13 cellular contexts compared by ENCODE assay signal in the genomic region with DNA sequence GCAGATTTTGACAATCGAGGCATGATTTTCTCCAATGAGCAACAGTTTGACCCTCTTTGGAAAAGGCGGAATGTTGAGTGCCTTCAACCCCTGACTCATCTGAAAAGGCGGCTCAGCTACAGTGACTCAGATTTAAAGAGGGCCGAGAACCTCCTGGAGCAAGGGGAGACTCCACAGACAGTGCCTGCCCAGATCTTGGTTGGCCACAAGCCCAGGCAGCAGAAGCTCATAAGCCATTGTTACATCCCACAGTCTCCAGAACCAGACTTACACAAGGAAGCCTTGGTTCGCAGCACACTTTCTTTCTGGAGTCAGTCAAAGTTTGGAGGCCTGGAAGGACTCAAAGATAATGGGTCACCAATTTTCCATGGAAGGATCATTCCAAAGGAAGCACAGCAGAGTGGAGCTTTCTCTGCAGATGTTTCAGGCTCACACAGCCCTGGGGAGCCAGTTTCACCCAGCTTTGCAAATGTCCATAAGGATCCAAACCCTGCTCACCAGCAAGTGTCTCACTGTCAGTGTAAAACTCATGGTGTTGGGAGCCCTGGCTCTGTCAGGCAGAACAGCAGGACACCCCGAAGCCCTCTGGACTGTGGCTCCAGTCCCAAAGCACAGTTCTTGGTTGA. TPM values are rescaled to one million over a fixed set of nuclear protein-coding genes. Genes with fewer than 3 reads are reported as not detected.
A peak's percentile ranks its signal among the peaks of the same experiment; 100 is the strongest.
DNase-seq lines count a peak whose midpoint lies in the region; ATAC-seq and TF ChIP-seq lines count a peak whose summit lies in the region.
"Had no signal": no experiment of that assay in that cellular context is flagged by ENCODE, and none has a peak within 500 bp of the region (broad histone marks: within the 10 kb centered on the region; RNA-seq: fewer than 3 reads in every experiment).

No MANE protein-coding gene starts in this region.

- peak overlapping the region; percentile 56 for H3K56ac ChIP-seq in IMR-90 (ENCODE audit: extremely low read depth, insufficient read depth, low read length)

- no peaks in the 10 kb centered on the region for H3K9me3 Mint-ChIP-seq in activated naive CD4-positive, alpha-beta T cell treated with anti-CD3 and anti-CD28 coated beads, Interleukin-2, amount 10 ng/mL, durations not matched to agents 7 days and 5 days
- H3K9me3 Mint-ChIP-seq: activated CD4-positive, alpha-beta memory T cell treated with anti-CD3 and anti-CD28 coated beads, Interleukin-2, amount 10 ng/mL, durations not matched to agents 7 days and 5 days; activated naive CD4-positive, alpha-beta T cell treated with anti-CD3 and anti-CD28 coated beads for 36 hours; T-cell had no signal

- in situ Hi-C loops in IMR-90 (cut with MboI; ENCODE audit: low sequenced_read_pairs) (no loop called here), mammary epithelial cell (cut with MboI; ENCODE audit: low sequenced_read_pairs in 2 of 2) (no loop called here)

- H2BK20ac ChIP-seq in IMR-90 (ENCODE audit: low read depth, low read length), result peak overlapping the region; percentile 59

- H3K27me3 ChIP-seq in AG04450 (ENCODE audit: control insufficient read depth, insufficient read depth, low read length) (no peaks in the 10 kb centered on the region), IMR-90 (ENCODE audit: control insufficient read depth, insufficient read depth, low read length) (no peaks in the 10 kb centered on the region), mammary epithelial cell (ENCODE audit: insufficient read depth, low read length) (no peaks in the 10 kb centered on the region), left ventricle myocardium inferior (ENCODE audit: low read depth) (no peaks in the 10 kb centered on the region)

- H3K79me1 ChIP-seq in IMR-90 (ENCODE audit: low read depth in 1 of 2, low read length in 2 of 2), result peaks cover 0 to 6% of the 10 kb centered on the region in 2 experiments; a peak in 2 of 4 replicates

- H4K91ac ChIP-seq in IMR-90 (ENCODE audit: insufficient read depth, low read depth, low read length), result peak overlapping the region; percentile 24; the same call in 1 of the 2 replicates

- peak overlapping the region; percentile 47 for H2AK9ac ChIP-seq in IMR-90 (replicated peaks; ENCODE audit: low read depth, low read length, poor library complexity)

- intact Hi-C loops in IMR-90 (cut with micrococcal nuclease), result loop anchor here (2.0 kb wide), 1 partner anchor 23 kb away; no protein-coding TSS in a partner anchor
- intact Hi-C loops in mammary epithelial cell (cut with micrococcal nuclease), result no loop called here
- intact Hi-C loops in left ventricle myocardium inferior (cut with micrococcal nuclease), result no loop called here

- no peaks in the 10 kb centered on the region for H3K79me2 ChIP-seq in mammary epithelial cell (ENCODE audit: insufficient read depth, low read length)

- no peak overlapping the region for H3K4me2 ChIP-seq in IMR-90 (ENCODE audit: low read depth, low read length)
- H3K4me2 ChIP-seq in mammary epithelial cell (ENCODE audit: insufficient read depth, low read depth, low read length), result peak overlapping the region; percentile 55

- H2AK5ac ChIP-seq in IMR-90 (ENCODE audit: low read depth, low read length), result 0 out of 2 replicates have a peak overlapping the region, but pooled peaks have one; percentile 35

- peaks cover 16% of the 10 kb centered on the region for H3K9me1 ChIP-seq in IMR-90 (ENCODE audit: insufficient read depth, low read length)

- peak overlapping the region; percentile 44 for H3K23ac ChIP-seq in IMR-90 (ENCODE audit: low read depth, low read length)

- no peak overlapping the region for H3K4me3 Mint-ChIP-seq in activated naive CD4-positive, alpha-beta T cell treated with anti-CD3 and anti-CD28 coated beads, Interleukin-2, amount 10 ng/mL, durations not matched to agents 7 days and 5 days
- H3K4me3 Mint-ChIP-seq: activated CD4-positive, alpha-beta memory T cell treated with anti-CD3 and anti-CD28 coated beads, Interleukin-2, amount 10 ng/mL, durations not matched to agents 7 days and 5 days; activated naive CD4-positive, alpha-beta T cell treated with anti-CD3 and anti-CD28 coated beads for 36 hours; CD14-positive monocyte; T-cell had no signal

- peak overlapping the region; percentile 49 for H2BK5ac ChIP-seq in IMR-90 (ENCODE audit: low read depth, low read length, poor library complexity, severe bottlenecking)

- no peak overlapping the region for H3K18ac ChIP-seq in IMR-90 (ENCODE audit: low read depth, low read length)

- ATAC-seq in IMR-90 (ENCODE audit: low read depth) (peak; percentile 98), HG02798 (IDR thresholded peaks at IDR 0.05; ENCODE audit: poor library complexity, unreplicated experiment) (no peak), HG03432 (IDR thresholded peaks at IDR 0.05; ENCODE audit: unreplicated experiment) (no peak)
- ATAC-seq: T-cell had no signal

- whole genome bisulfite sequencing in IMR-90 (ENCODE audit: extremely low coverage in 2 of 2, insufficient read length in 1 of 2), 2 experiments, result 95% methylated on average over 3 of the region's 6 CpGs; no CpG with 5 or more reads in 1 of the 2 experiments
- 35% methylated on average over 6 of the region's 6 CpGs for WGBS in mammary epithelial cell (ENCODE audit: low coverage, missing lambda C conversion rate)

- peaks cover 4% of the 10 kb centered on the region for H3K4me1 Mint-ChIP-seq in activated naive CD4-positive, alpha-beta T cell treated with anti-CD3 and anti-CD28 coated beads, Interleukin-2, amount 10 ng/mL, durations not matched to agents 7 days and 5 days
- H3K4me1 Mint-ChIP-seq: CD14-positive monocyte had no signal

- POLR2A ChIA-PET in AG04450 (lab: Yijun Ruan, JAX) (interaction anchor here (0.6 to 1.5 kb wide), 5 partner anchors 13 to 85 kb away, joined by 4 to 12 read pairs (median 5); no protein-coding TSS in a partner anchor), IMR-90 (lab: Charles Lee; ENCODE audit: unreplicated experiment) (no interaction called here)

- H3K4me3 ChIP-seq in AG04450 (ENCODE audit: low read depth, low read length) (no peak overlapping the region), IMR-90 (ENCODE audit: insufficient read depth, low read depth, low read length) (no peak overlapping the region), mammary epithelial cell (replicated peaks in 1 of 3; ENCODE audit: insufficient read depth in 1 of 3, low read depth in 2 of 3, low read length in 3 of 3) (no peak overlapping the region), left ventricle myocardium inferior (no peak overlapping the region)

- peak overlapping the region; percentile 73 for H3K4ac ChIP-seq in IMR-90 (ENCODE audit: low read depth, low read length)

- BruUV-seq in IMR-90 (replicated peaks; lab: Mats Ljungman, UMichigan) (no TSS peak), mammary epithelial cell (replicated peaks; lab: Mats Ljungman, UMichigan) (no TSS peak)

- no peaks in the 10 kb centered on the region for H3K36me3 Mint-ChIP-seq in activated naive CD4-positive, alpha-beta T cell treated with anti-CD3 and anti-CD28 coated beads, Interleukin-2, amount 10 ng/mL, durations not matched to agents 7 days and 5 days

- no peaks in the 10 kb centered on the region for H3K27me3 Mint-ChIP-seq in activated naive CD4-positive, alpha-beta T cell treated with anti-CD3 and anti-CD28 coated beads, Interleukin-2, amount 10 ng/mL, durations not matched to agents 7 days and 5 days
- H3K27me3 Mint-ChIP-seq: activated CD4-positive, alpha-beta memory T cell treated with anti-CD3 and anti-CD28 coated beads, Interleukin-2, amount 10 ng/mL, durations not matched to agents 7 days and 5 days; T-cell had no signal

- H2AFZ ChIP-seq in IMR-90 (replicated peaks; ENCODE audit: low read length, poor library complexity) (peak overlapping the region; percentile 45), mammary epithelial cell (ENCODE audit: low read depth, low read length) (peak overlapping the region; percentile 36)

- H4K20me1 ChIP-seq in IMR-90 (ENCODE audit: insufficient read depth, low read length) (peaks cover 3% of the 10 kb centered on the region; the same call in 1 of the 2 replicates), mammary epithelial cell (ENCODE audit: insufficient read depth, low read length) (no peaks in the 10 kb centered on the region)

- TF ChIP-seq POLR2A in IMR-90 (IDR thresholded peaks at IDR 0.05; ENCODE audit: low read depth, low read length), result no peak

- no peaks in the 10 kb centered on the region for H3K9me3 ChIP-seq in AG04450 (ENCODE audit: control insufficient read depth, insufficient read depth, low read length)
- no peaks in the 10 kb centered on the region for H3K9me3 ChIP-seq in IMR-90 (ENCODE audit: control insufficient read depth, insufficient read depth, low read length)
- H3K9me3 ChIP-seq in mammary epithelial cell (replicated peaks; ENCODE audit: insufficient read depth, low read length), result no peaks in the 10 kb centered on the region
- no peaks in the 10 kb centered on the region for H3K9me3 ChIP-seq in left ventricle myocardium inferior (replicated peaks)

- TF ChIP-seq RAD21 in IMR-90 (IDR thresholded peaks at IDR 0.05; ENCODE audit: low read length), result no peak

- no peak overlapping the region for H3K27ac Mint-ChIP-seq in activated naive CD4-positive, alpha-beta T cell treated with anti-CD3 and anti-CD28 coated beads, Interleukin-2, amount 10 ng/mL, durations not matched to agents 7 days and 5 days
- H3K27ac Mint-ChIP-seq: activated CD4-positive, alpha-beta memory T cell treated with anti-CD3 and anti-CD28 coated beads, Interleukin-2, amount 10 ng/mL, durations not matched to agents 7 days and 5 days; activated naive CD4-positive, alpha-beta T cell treated with anti-CD3 and anti-CD28 coated beads for 36 hours; CD14-positive monocyte; T-cell had no signal

- H3K9ac ChIP-seq in IMR-90 (ENCODE audit: low read depth, low read length), result no peak overlapping the region
- no peak overlapping the region for H3K9ac ChIP-seq in mammary epithelial cell (ENCODE audit: insufficient read depth, low read length)

- peak overlapping the region; percentile 72 for H2BK120ac ChIP-seq in IMR-90 (ENCODE audit: low read depth, low read length)

- dilution Hi-C loops in IMR-90 (cut with HindIII; ENCODE audit: low sequenced_read_pairs, unreplicated experiment), result no loop called here
- dilution Hi-C loops in mammary epithelial cell (cut with HindIII; ENCODE audit: low sequenced_read_pairs), result no loop called here

- peak overlapping the region; percentile 10; the same call in 1 of the 2 replicates for H4K5ac ChIP-seq in IMR-90 (ENCODE audit: low read depth, low read length)

- H2BK15ac ChIP-seq in IMR-90 (ENCODE audit: low read depth, low read length), result peak overlapping the region; percentile 21; the same call in 1 of the 3 replicates

- H3K4me1 ChIP-seq in IMR-90 (ENCODE audit: control insufficient read depth, insufficient read depth, low read length) (peaks cover 4% of the 10 kb centered on the region; the same call in 1 of the 2 replicates), mammary epithelial cell (ENCODE audit: insufficient read depth, low read length) (peaks cover 18% of the 10 kb centered on the region), left ventricle myocardium inferior (no peaks in the 10 kb centered on the region)

- peak; percentile 82 for DNase-seq in AG04450 (ENCODE audit: low read depth, low spot score)
- DNase-seq in IMR-90, result peak; percentile 95
- peak; percentile 88 for DNase-seq in mammary epithelial cell
- peak; percentile 61 for DNase-seq in kidney tubule cell (ENCODE audit: low spot score)
- DNase-seq in activated naive CD4-positive, alpha-beta T cell treated with anti-CD3 and anti-CD28 coated beads, Interleukin-2, amount 10 ng/mL, durations not matched to agents 7 days and 5 days, result no peak
- DNase-seq in left ventricle myocardium inferior, result no peak
- DNase-seq: activated CD4-positive, alpha-beta memory T cell treated with anti-CD3 and anti-CD28 coated beads, Interleukin-2, amount 10 ng/mL, durations not matched to agents 7 days and 5 days; activated naive CD4-positive, alpha-beta T cell treated with anti-CD3 and anti-CD28 coated beads for 36 hours; NCI-H1417; T-cell had no signal

- CTCF ChIA-PET in AG04450 (lab: Charles Lee), result interaction anchor here (0.8 to 1.5 kb wide), 3 partner anchors 12 to 84 kb away, joined by 4 to 6 read pairs (median 4); no protein-coding TSS in a partner anchor
- CTCF ChIA-PET in IMR-90 (lab: Yijun Ruan, JAX), result interaction anchor here (0.7 kb wide), 1 partner anchor 673 kb away, joined by 3 read pairs; no protein-coding TSS in a partner anchor
- CTCF ChIA-PET in mammary epithelial cell (lab: Charles Lee; ENCODE audit: low non-redundant PET), result no interaction called here
- CTCF ChIA-PET in activated naive CD4-positive, alpha-beta T cell treated with anti-CD3 and anti-CD28 coated beads, Interleukin-2, amount 10 ng/mL, durations not matched to agents 7 days and 5 days (lab: Charles Lee), result interaction anchor here (1.1 kb wide), 1 partner anchor 116 kb away, joined by 3 read pairs; no protein-coding TSS in a partner anchor

- TF ChIP-seq CTCF in AG04450 (IDR thresholded peaks at IDR 0.05; ENCODE audit: low read depth, low read length), result no peak
- no peak for TF ChIP-seq CTCF in IMR-90 (conservative IDR thresholded peaks at IDR 0.05; ENCODE audit: low read depth, low read length)
- no peak for TF ChIP-seq CTCF in mammary epithelial cell (conservative IDR thresholded peaks at IDR 0.05 in 1 of 2, IDR thresholded peaks at IDR 0.05 in 1 of 2; ENCODE audit: extremely low read depth in 1 of 2, insufficient read depth in 1 of 2, low read depth in 1 of 2, low read length in 2 of 2)
- TF ChIP-seq CTCF in left ventricle myocardium inferior (IDR thresholded peaks at IDR 0.05; ENCODE audit: borderline replicate concordance), result no peak

- H4K8ac ChIP-seq in IMR-90 (ENCODE audit: low read depth in 2 of 2, low read length in 2 of 2), result peak overlapping the region in 1 of 2 experiments; percentile 39; a peak in 2 of 4 replicates

- peak overlapping the region; percentile 42 for H3K14ac ChIP-seq in IMR-90 (replicated peaks; ENCODE audit: low read depth, low read length)

- H3K36me3 ChIP-seq in IMR-90 (ENCODE audit: control insufficient read depth, insufficient read depth, low read length), result no peaks in the 10 kb centered on the region
- H3K36me3 ChIP-seq in mammary epithelial cell (ENCODE audit: insufficient read depth, low read length), result no peaks in the 10 kb centered on the region
- H3K36me3 ChIP-seq in left ventricle myocardium inferior, result peaks cover 47% of the 10 kb centered on the region

- peak overlapping the region; percentile 57 for H3K27ac ChIP-seq in AG04450 (ENCODE audit: low read depth, low read length)
- no peak overlapping the region; the same call in 1 of the 2 replicates for H3K27ac ChIP-seq in IMR-90 (ENCODE audit: insufficient read depth, low read length)
- no peak overlapping the region for H3K27ac ChIP-seq in mammary epithelial cell (ENCODE audit: insufficient read depth, low read depth, low read length)
- no peak overlapping the region for H3K27ac ChIP-seq in left ventricle myocardium inferior (replicated peaks)

RNA-seq across cellular contexts. Expression of a gene that starts 13.6 kb away (rescaled TPM):
- polyA plus RNA-seq in AG04450 (2011; rRNA removed), result 6.0 and 6.6 TPM in 2 replicates
- 8.6 and 9.3 TPM in 2 replicates for polyA minus RNA-seq in AG04450 (2011; rRNA and poly(A)+ RNA removed)
- total RNA-seq in IMR-90 (2012; rRNA removed), result 6.1 TPM in 2 replicates
- 3.3 and 3.9 TPM in 2 replicates for polyA plus RNA-seq in IMR-90 (2012; rRNA removed)
- polyA plus RNA-seq in IMR-90 (2012; cell fraction: cytosol; rRNA removed), result 1.2 and 1.4 TPM in 2 replicates
- polyA plus RNA-seq in IMR-90 (2012; cell fraction: nucleus; rRNA removed; ENCODE audit: low replicate concordance), result 4.2 and 16.8 TPM in 2 replicates
- total RNA-seq in mammary epithelial cell, result 10 to 100 TPM in 1 of 2 donors, 1 to 10 TPM in 1; 7.5 to 12.8 TPM
- polyA plus RNA-seq in mammary epithelial cell, result 4.1 TPM
- polyA minus RNA-seq in mammary epithelial cell, result 9.8 TPM
- total RNA-seq in left ventricle myocardium inferior, result 7.9 TPM

Comparison
In these comparisons a context has a peak if more than half of its experiments do, and no peak if none do; other contexts are left out.
1. DNase-seq: peak in AG04450 (single experiment), IMR-90 (single experiment), mammary epithelial cell (single experiment) and kidney tubule cell (single experiment); none in activated naive CD4-positive, alpha-beta T cell treated with anti-CD3 and anti-CD28 coated beads, Interleukin-2, amount 10 ng/mL, durations not matched to agents 7 days and 5 days (single experiment) and left ventricle myocardium inferior (single experiment).